In genomic region chr4:169327951-169328350, GRCh38 we compare ENCODE assay signal across 32 cellular contexts.
"Had no signal": no experiment of that assay in that cellular context is flagged by ENCODE, and none has a peak within 500 bp of the region (broad histone marks: within the 10 kb centered on the region; RNA-seq: fewer than 3 reads in every experiment).

No MANE protein-coding gene starts in this region.

- ATAC-seq: activated CD8-positive, alpha-beta T cell treated with anti-CD3 and anti-CD28 coated beads for 36 hours; activated T-cell treated with anti-CD3 and anti-CD28 coated beads, Interleukin-2, amount 50 U/mL, for 4 hours; activated T-helper 17 cell treated with anti-CD3 and anti-CD28 coated beads, Interleukin-2, amount 50 U/mL, for 72 hours; effector memory CD8-positive, alpha-beta T cell; foreskin keratinocyte; gastrocnemius medialis; WTC11 had no signal

- FAIRE-seq: astrocyte, bronchial epithelial cell, colon had no signal

- H3K4me3 ChIP-seq: esophagus muscularis mucosa, gastrocnemius medialis had no signal

- H3K36me3 ChIP-seq: brain microvascular endothelial cell, esophagus muscularis mucosa, gastrocnemius medialis had no signal

- H3K27ac ChIP-seq: brain microvascular endothelial cell, esophagus muscularis mucosa, foreskin keratinocyte, gastrocnemius medialis, VCaP had no signal

- H3K9me3 Mint-ChIP-seq: activated CD8-positive, alpha-beta T cell treated with anti-CD3 and anti-CD28 coated beads for 36 hours; activated T-cell treated with anti-CD3 and anti-CD28 coated beads, Interleukin-2, amount 50 U/mL, for 4 hours; activated T-helper 17 cell treated with anti-CD3 and anti-CD28 coated beads, Interleukin-2, amount 50 U/mL, for 72 hours; central memory CD8-positive, alpha-beta T cell had no signal

- H3K9me3 ChIP-seq: esophagus muscularis mucosa, gastrocnemius medialis had no signal

- H3K27me3 ChIP-seq: brain microvascular endothelial cell, esophagus muscularis mucosa, foreskin keratinocyte, gastrocnemius medialis had no signal

- H3K4me3 Mint-ChIP-seq: activated CD8-positive, alpha-beta T cell treated with anti-CD3 and anti-CD28 coated beads for 36 hours; activated naive CD8-positive, alpha-beta T cell; activated T-cell treated with anti-CD3 and anti-CD28 coated beads, Interleukin-2, amount 50 U/mL, for 4 hours; activated T-helper 17 cell treated with anti-CD3 and anti-CD28 coated beads, Interleukin-2, amount 50 U/mL, for 72 hours; central memory CD8-positive, alpha-beta T cell; effector memory CD8-positive, alpha-beta T cell; WTC11 had no signal

- H3K4me1 Mint-ChIP-seq: activated T-helper 17 cell treated with anti-CD3 and anti-CD28 coated beads, Interleukin-2, amount 50 U/mL, for 72 hours; central memory CD8-positive, alpha-beta T cell; WTC11 had no signal

- H3K4me1 ChIP-seq: esophagus muscularis mucosa, foreskin keratinocyte, gastrocnemius medialis had no signal

- H3K27ac Mint-ChIP-seq: activated CD8-positive, alpha-beta T cell treated with anti-CD3 and anti-CD28 coated beads for 36 hours; activated naive CD8-positive, alpha-beta T cell; activated T-helper 17 cell treated with anti-CD3 and anti-CD28 coated beads, Interleukin-2, amount 50 U/mL, for 72 hours; effector memory CD8-positive, alpha-beta T cell; WTC11 had no signal

- DNase-seq: activated CD4-positive, alpha-beta T cell treated with anti-CD3 and anti-CD28 coated beads for 1 hour; activated CD4-positive, alpha-beta T cell treated with anti-CD3 and anti-CD28 coated beads for 4 hours; activated CD4-positive, alpha-beta T cell treated with anti-CD3 and anti-CD28 coated beads, Interleukin-2, amount 50 U/mL, for 1 hour; activated CD4-positive, alpha-beta T cell treated with anti-CD3 and anti-CD28 coated beads, Interleukin-2, amount 50 U/mL, for 48 hours; activated CD8-positive, alpha-beta memory T cell treated with anti-CD3 and anti-CD28 coated beads for 24 hours; activated CD8-positive, alpha-beta T cell treated with anti-CD3 and anti-CD28 coated beads for 36 hours; activated effector memory CD4-positive, alpha-beta T cell treated with Interleukin-2 at 50 U/mL for 16 hours; activated gamma-delta T cell treated with Interleukin-2 at 50 U/mL for 16 hours; activated naive CD4-positive, alpha-beta T cell treated with anti-CD3 and anti-CD28 coated beads, Interleukin-2, amount 50 U/mL, for 16 hours; activated naive CD4-positive, alpha-beta T cell treated with Interleukin-2 at 50 U/mL for 16 hours; activated T-cell treated with anti-CD3 and anti-CD28 coated beads, Interleukin-2, amount 50 U/mL, for 4 hours; amniotic stem cell; anterior cingulate cortex; brain microvascular endothelial cell; cortex of kidney; dermis blood vessel endothelial cell; effector CD4-positive, alpha-beta T cell; effector memory CD8-positive, alpha-beta T cell; erythroblast; foreskin keratinocyte; gastrocnemius medialis; glutamatergic neuron; T-helper 2 cell had no signal

- H3K36me3 Mint-ChIP-seq: activated naive CD8-positive, alpha-beta T cell had no signal
